Comparison of ENCODE assay signal across 1 cellular context in genomic region chrX:139078342-139078741, GRCh38.
TF ChIP-seq lines count a peak whose summit lies in the region.

No MANE protein-coding gene starts in this region.

TF ChIP-seq in K562, 482 proteins besides CTCF, POLR2A, EP300 and RAD21 (continued from another document):
- TF ChIP-seq, protein P1, sequence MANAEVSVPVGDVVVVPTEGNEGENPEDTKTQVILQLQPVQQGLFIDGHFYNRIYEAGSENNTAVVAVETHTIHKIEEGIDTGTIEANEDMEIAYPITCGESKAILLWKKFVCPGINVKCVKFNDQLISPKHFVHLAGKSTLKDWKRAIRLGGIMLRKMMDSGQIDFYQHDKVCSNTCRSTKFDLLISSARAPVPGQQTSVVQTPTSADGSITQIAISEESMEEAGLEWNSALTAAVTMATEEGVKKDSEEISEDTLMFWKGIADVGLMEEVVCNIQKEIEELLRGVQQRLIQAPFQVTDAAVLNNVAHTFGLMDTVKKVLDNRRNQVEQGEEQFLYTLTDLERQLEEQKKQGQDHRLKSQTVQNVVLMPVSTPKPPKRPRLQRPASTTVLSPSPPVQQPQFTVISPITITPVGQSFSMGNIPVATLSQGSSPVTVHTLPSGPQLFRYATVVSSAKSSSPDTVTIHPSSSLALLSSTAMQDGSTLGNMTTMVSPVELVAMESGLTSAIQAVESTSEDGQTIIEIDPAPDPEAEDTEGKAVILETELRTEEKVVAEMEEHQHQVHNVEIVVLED (CRISPR knock-in tag; IDR thresholded peaks at IDR 0.05) = no peak
